8 cellular contexts compared by ENCODE assay signal in genomic region chr10:102394079-102394800, GRCh38. TPM values are rescaled to one million over a fixed set of nuclear protein-coding genes. Genes with fewer than 3 reads are reported as not detected.
DNase-seq lines count a peak whose midpoint lies in the region; ATAC-seq, FAIRE-seq and TF ChIP-seq lines count a peak whose summit lies in the region.

No MANE protein-coding gene starts in this region.

- peaks cover 7% of the 10 kb centered on the region for H3K36me3 Mint-ChIP-seq in natural killer cell treated with Interleukin-12 subunit alpha and Interleukin-12 subunit beta and Interleukin-15 and Interleukin-18, amount 100 ng/mL, for 72 hours

- H3K4me1 Mint-ChIP-seq in natural killer cell treated with Interleukin-12 subunit alpha and Interleukin-12 subunit beta and Interleukin-15 and Interleukin-18, amount 100 ng/mL, for 72 hours (ENCODE audit: low read depth in 2 of 2): peaks cover 41 to 47% of the 10 kb centered on the region in 2 donors

- peak overlapping the region; percentile 95 to 99 for H3K27ac Mint-ChIP-seq in natural killer cell treated with Interleukin-12 subunit alpha and Interleukin-12 subunit beta and Interleukin-15 and Interleukin-18, amount 100 ng/mL, for 72 hours

- H3K27me3 ChIP-seq in HL-60 (ENCODE audit: insufficient read depth, poor library complexity, severe bottlenecking): peaks cover 11% of the 10 kb centered on the region

- peak overlapping the region; percentile 95 for H3K4me3 Mint-ChIP-seq in natural killer cell treated with Interleukin-12 subunit alpha and Interleukin-12 subunit beta and Interleukin-15 and Interleukin-18, amount 100 ng/mL, for 72 hours

- FAIRE-seq in RCC 7860 (lab: Jason Lieb, UNC): no peak

- H3K9me3 Mint-ChIP-seq in natural killer cell treated with Interleukin-12 subunit alpha and Interleukin-12 subunit beta and Interleukin-15 and Interleukin-18, amount 100 ng/mL, for 72 hours: no peaks in the 10 kb centered on the region

- DNase-seq in D341Med (ENCODE audit: low spot score) (peak; percentile 84), HL-60 (ENCODE audit: low read depth in 1 of 2, low spot score in 1 of 2) (peak; percentile 83 to 92), RCC 7860 (ENCODE audit: low spot score) (peak; percentile 88), fibroblast of mammary gland (ENCODE audit: low read depth) (peak; percentile 89)
- DNase-seq in activated T-helper 1 cell treated with anti-CD3 and anti-CD28 coated beads, Interleukin-2, amount 50 U/mL, for 16 hours (ENCODE audit: low read depth in 1 of 2, low spot score in 1 of 2): peak; percentile 96 to 99
- DNase-seq in natural killer cell treated with Interleukin-12 subunit alpha and Interleukin-12 subunit beta and Interleukin-15 and Interleukin-18, amount 100 ng/mL, for 72 hours (ENCODE audit: low spot score): peak; percentile 100
- peak; percentile 97 for DNase-seq in stimulated activated naive CD4-positive, alpha-beta T cell treated with Interleukin-2 at 50 U/mL for 16 hours (lab: John Stamatoyannopoulos, UW)

- no peak for TF ChIP-seq CTCF in HL-60 (IDR thresholded peaks at IDR 0.05; ENCODE audit: insufficient read depth, low read length)
- TF ChIP-seq CTCF in fibroblast of mammary gland (conservative IDR thresholded peaks at IDR 0.05; ENCODE audit: control insufficient read depth, insufficient read depth, low read depth, low read length): no peak

- no peaks in the 10 kb centered on the region for H3K27me3 Mint-ChIP-seq in natural killer cell treated with Interleukin-12 subunit alpha and Interleukin-12 subunit beta and Interleukin-15 and Interleukin-18, amount 100 ng/mL, for 72 hours

- H3K4me3 ChIP-seq in HL-60 (replicated peaks; ENCODE audit: insufficient read depth, low read length): peak overlapping the region; percentile 75
- peak overlapping the region; percentile 74 for H3K4me3 ChIP-seq in fibroblast of mammary gland (ENCODE audit: control insufficient read depth, low read depth, low read length)

- peak overlapping the region; percentile 79 for H3K27ac ChIP-seq in HL-60 (replicated peaks)

- peak; percentile 83 for ATAC-seq in GM19463 (IDR thresholded peaks at IDR 0.05; ENCODE audit: unreplicated experiment)
- ATAC-seq in natural killer cell treated with Interleukin-12 subunit alpha and Interleukin-12 subunit beta and Interleukin-15 and Interleukin-18, amount 100 ng/mL, for 72 hours: peak; percentile 93 to 94

RNA-seq across cellular contexts. Expression of gene NFKB2, which starts 1.3 kb away (rescaled TPM):
- 100 to 1,000 TPM; 370 to 522 TPM for total RNA-seq in natural killer cell treated with Interleukin-12 subunit alpha and Interleukin-12 subunit beta and Interleukin-15 and Interleukin-18, amount 100 ng/mL, for 72 hours

RNA-seq across cellular contexts. Expression of gene PSD, which starts 24.3 kb away (rescaled TPM):
- 1 to 10 TPM; 2.3 to 7.6 TPM for total RNA-seq in natural killer cell treated with Interleukin-12 subunit alpha and Interleukin-12 subunit beta and Interleukin-15 and Interleukin-18, amount 100 ng/mL, for 72 hours

RNA-seq across cellular contexts. Expression of gene FBXL15, which starts 26.4 kb away (rescaled TPM):
- 10 to 100 TPM; 22.0 to 23.7 TPM for total RNA-seq in natural killer cell treated with Interleukin-12 subunit alpha and Interleukin-12 subunit beta and Interleukin-15 and Interleukin-18, amount 100 ng/mL, for 72 hours

RNA-seq across cellular contexts. Expression of gene CUEDC2, which starts 38.1 kb away (rescaled TPM):
- total RNA-seq in natural killer cell treated with Interleukin-12 subunit alpha and Interleukin-12 subunit beta and Interleukin-15 and Interleukin-18, amount 100 ng/mL, for 72 hours: 10 to 100 TPM; 39.8 to 58.5 TPM

RNA-seq across cellular contexts. Expression of gene C10orf95, which starts 57.1 kb away (rescaled TPM):
- under 1 TPM in 1 of 2 donors, not detected in 1; 0.98 TPM for total RNA-seq in natural killer cell treated with Interleukin-12 subunit alpha and Interleukin-12 subunit beta and Interleukin-15 and Interleukin-18, amount 100 ng/mL, for 72 hours

Comparison
In these comparisons a context has a peak if more than half of its experiments do, and no peak if none do; other contexts are left out.
1. Peak in every context shown above with its lines: DNase-seq, ATAC-seq, H3K4me3 ChIP-seq and H3K27ac ChIP-seq.